ENCODE assay signal across 27 cellular contexts in genomic region chr18:57890266-57890665, GRCh38.
"Had no signal": no experiment of that assay in that cellular context is flagged by ENCODE, and none has a peak within 500 bp of the region (broad histone marks: within the 10 kb centered on the region; RNA-seq: fewer than 3 reads in every experiment).

No MANE protein-coding gene starts in this region.

- DNase-seq: activated B cell treated with CpG ODN at 0.5 μM for 24 hours; activated CD4-positive, alpha-beta memory T cell treated with anti-CD3 and anti-CD28 coated beads, Interleukin-2, amount 10 ng/mL, durations not matched to agents 7 days and 5 days; activated CD4-positive, alpha-beta T cell treated with anti-CD3 and anti-CD28 coated beads for 36 hours; activated CD4-positive, alpha-beta T cell treated with anti-CD3 and anti-CD28 coated beads, Interleukin-2, amount 10 ng/mL, durations not matched to agents 7 days and 5 days; activated CD4-positive, alpha-beta T cell treated with anti-CD3 and anti-CD28 coated beads, Interleukin-2, amount 50 U/mL, for 4 hours; activated CD8-positive, alpha-beta memory T cell treated with anti-CD3 and anti-CD28 coated beads, Interleukin-2, amount 50 U/mL, for 48 hours; activated gamma-delta T cell; activated naive CD4-positive, alpha-beta T cell; activated naive CD4-positive, alpha-beta T cell treated with anti-CD3 and anti-CD28 coated beads, Interleukin-2, amount 10 ng/mL, durations not matched to agents 7 days and 5 days; activated naive CD8-positive, alpha-beta T cell treated with anti-CD3 and anti-CD28 coated beads, Interleukin-2, amount 10 ng/mL, durations not matched to agents 7 days and 5 days; activated T-cell treated with anti-CD3 and anti-CD28 coated beads for 4 hours; activated T-cell treated with anti-CD3 and anti-CD28 coated beads, Interleukin-2, amount 50 U/mL, for 24 hours; activated T-cell treated with anti-CD3 and anti-CD28 coated beads, Interleukin-2, amount 50 U/mL, for 72 hours; central memory CD4-positive, alpha-beta T cell; cortex of kidney; dermis blood vessel endothelial cell; effector CD4-positive, alpha-beta T cell; effector memory CD8-positive, alpha-beta T cell; erythroblast; foreskin keratinocyte; gastrocnemius medialis; glutamatergic neuron; heart left ventricle; T-helper 2 cell had no signal

- H3K9me3 Mint-ChIP-seq: activated CD4-positive, alpha-beta memory T cell treated with anti-CD3 and anti-CD28 coated beads, Interleukin-2, amount 10 ng/mL, durations not matched to agents 7 days and 5 days; activated CD4-positive, alpha-beta T cell treated with anti-CD3 and anti-CD28 coated beads, Interleukin-2, amount 10 ng/mL, durations not matched to agents 7 days and 5 days; activated naive CD4-positive, alpha-beta T cell treated with anti-CD3 and anti-CD28 coated beads, Interleukin-2, amount 10 ng/mL, durations not matched to agents 7 days and 5 days; effector memory CD8-positive, alpha-beta T cell had no signal

- FAIRE-seq: colon had no signal

- H3K27ac Mint-ChIP-seq: activated B cell treated with CpG ODN at 0.5 μM for 24 hours; activated CD4-positive, alpha-beta memory T cell treated with anti-CD3 and anti-CD28 coated beads, Interleukin-2, amount 10 ng/mL, durations not matched to agents 7 days and 5 days; activated CD4-positive, alpha-beta T cell treated with anti-CD3 and anti-CD28 coated beads for 36 hours; activated CD4-positive, alpha-beta T cell treated with anti-CD3 and anti-CD28 coated beads, Interleukin-2, amount 10 ng/mL, durations not matched to agents 7 days and 5 days; activated naive CD4-positive, alpha-beta T cell treated with anti-CD3 and anti-CD28 coated beads, Interleukin-2, amount 10 ng/mL, durations not matched to agents 7 days and 5 days; activated naive CD4-positive, alpha-beta T cell treated with anti-CD3 and anti-CD28 coated beads, Interleukin-2, amount 50 U/mL, for 72 hours; activated naive CD8-positive, alpha-beta T cell treated with anti-CD3 and anti-CD28 coated beads, Interleukin-2, amount 10 ng/mL, durations not matched to agents 7 days and 5 days; activated T-cell treated with anti-CD3 and anti-CD28 coated beads, Interleukin-2, amount 50 U/mL, for 24 hours; activated T-cell treated with anti-CD3 and anti-CD28 coated beads, Interleukin-2, amount 50 U/mL, for 72 hours; brain; effector memory CD8-positive, alpha-beta T cell had no signal

- H3K27me3 Mint-ChIP-seq: activated B cell treated with CpG ODN at 0.5 μM for 24 hours; activated CD4-positive, alpha-beta memory T cell treated with anti-CD3 and anti-CD28 coated beads, Interleukin-2, amount 10 ng/mL, durations not matched to agents 7 days and 5 days; activated naive CD4-positive, alpha-beta T cell treated with anti-CD3 and anti-CD28 coated beads, Interleukin-2, amount 10 ng/mL, durations not matched to agents 7 days and 5 days had no signal

- H3K4me1 Mint-ChIP-seq: activated CD4-positive, alpha-beta memory T cell treated with anti-CD3 and anti-CD28 coated beads, Interleukin-2, amount 10 ng/mL, durations not matched to agents 7 days and 5 days; activated CD4-positive, alpha-beta T cell treated with anti-CD3 and anti-CD28 coated beads for 36 hours; activated CD4-positive, alpha-beta T cell treated with anti-CD3 and anti-CD28 coated beads, Interleukin-2, amount 10 ng/mL, durations not matched to agents 7 days and 5 days; activated naive CD4-positive, alpha-beta T cell treated with anti-CD3 and anti-CD28 coated beads, Interleukin-2, amount 10 ng/mL, durations not matched to agents 7 days and 5 days; activated naive CD8-positive, alpha-beta T cell treated with anti-CD3 and anti-CD28 coated beads, Interleukin-2, amount 10 ng/mL, durations not matched to agents 7 days and 5 days; brain had no signal

- H3K36me3 Mint-ChIP-seq: activated naive CD4-positive, alpha-beta T cell treated with anti-CD3 and anti-CD28 coated beads, Interleukin-2, amount 10 ng/mL, durations not matched to agents 7 days and 5 days; activated naive CD8-positive, alpha-beta T cell treated with anti-CD3 and anti-CD28 coated beads, Interleukin-2, amount 10 ng/mL, durations not matched to agents 7 days and 5 days; brain had no signal

- H3K4me3 Mint-ChIP-seq: activated B cell treated with CpG ODN at 0.5 μM for 24 hours; activated CD4-positive, alpha-beta memory T cell treated with anti-CD3 and anti-CD28 coated beads, Interleukin-2, amount 10 ng/mL, durations not matched to agents 7 days and 5 days; activated CD4-positive, alpha-beta T cell treated with anti-CD3 and anti-CD28 coated beads for 36 hours; activated CD4-positive, alpha-beta T cell treated with anti-CD3 and anti-CD28 coated beads, Interleukin-2, amount 10 ng/mL, durations not matched to agents 7 days and 5 days; activated naive CD4-positive, alpha-beta T cell treated with anti-CD3 and anti-CD28 coated beads, Interleukin-2, amount 10 ng/mL, durations not matched to agents 7 days and 5 days; activated naive CD8-positive, alpha-beta T cell treated with anti-CD3 and anti-CD28 coated beads, Interleukin-2, amount 10 ng/mL, durations not matched to agents 7 days and 5 days; activated T-cell treated with anti-CD3 and anti-CD28 coated beads, Interleukin-2, amount 50 U/mL, for 24 hours; activated T-cell treated with anti-CD3 and anti-CD28 coated beads, Interleukin-2, amount 50 U/mL, for 72 hours; brain; effector memory CD8-positive, alpha-beta T cell had no signal
